ENCODE assay signal across 1 cellular context in genomic region chr17:39737331-39737760, GRCh38.
TF ChIP-seq lines count a peak whose summit lies in the region.

No MANE protein-coding gene starts in this region.

TF ChIP-seq in HepG2, 621 proteins besides CTCF, POLR2A, EP300 and RAD21 (continued from another document and continues in another):
- TF ChIP-seq ZNF878 (CRISPR knock-in tag; IDR thresholded peaks at IDR 0.05) (no peak), HOXA7 (CRISPR knock-in tag; IDR thresholded peaks at IDR 0.05) (no peak), MATR3 (CRISPR knock-in tag; IDR thresholded peaks at IDR 0.05) (no peak), KMT2A (CRISPR knock-in tag; IDR thresholded peaks at IDR 0.05) (no peak), ESRRA (CRISPR knock-in tag; IDR thresholded peaks at IDR 0.05; ENCODE audit: low read depth) (no peak; the same call in 1 of the 2 replicates), RFXANK (CRISPR knock-in tag; IDR thresholded peaks at IDR 0.05) (0 out of 2 replicates have a peak, but pooled peaks have one; percentile 14), ZHX1 (CRISPR knock-in tag; IDR thresholded peaks at IDR 0.05; ENCODE audit: low read depth) (no peak), POLR2AphosphoS5 (IDR thresholded peaks at IDR 0.05; ENCODE audit: low read depth, low read length) (no peak), RARA (CRISPR knock-in tag; IDR thresholded peaks at IDR 0.05) (no peak; the same call in 1 of the 2 replicates), ZBTB20 (CRISPR knock-in tag; IDR thresholded peaks at IDR 0.05; ENCODE audit: borderline replicate concordance, low read depth) (no peak), IKZF4 (CRISPR knock-in tag; IDR thresholded peaks at IDR 0.05; ENCODE audit: borderline replicate concordance, low read depth, not compliant biosample characterization) (no peak), ZNF556 (CRISPR knock-in tag; IDR thresholded peaks at IDR 0.05; ENCODE audit: borderline replicate concordance) (no peak), RBM39 (IDR thresholded peaks at IDR 0.05; ENCODE audit: low read depth, low read length, poor library complexity, severe bottlenecking) (no peak), ZNF674 (CRISPR knock-in tag; IDR thresholded peaks at IDR 0.05; ENCODE audit: low read depth) (no peak), SP140L (CRISPR knock-in tag; IDR thresholded peaks at IDR 0.05; ENCODE audit: borderline replicate concordance) (no peak), ZNF788 (CRISPR knock-in tag; IDR thresholded peaks at IDR 0.05; ENCODE audit: borderline replicate concordance) (no peak), CREM (IDR thresholded peaks at IDR 0.05) (no peak), CREM (CRISPR knock-in tag; IDR thresholded peaks at IDR 0.05) (no peak), KDM5B (CRISPR knock-in tag; IDR thresholded peaks at IDR 0.05; ENCODE audit: borderline replicate concordance) (peak; percentile 59; the same call in 1 of the 2 replicates), MZF1 (CRISPR knock-in tag; IDR thresholded peaks at IDR 0.05; ENCODE audit: borderline replicate concordance) (no peak), MEIS1 (CRISPR knock-in tag; IDR thresholded peaks at IDR 0.05; ENCODE audit: borderline replicate concordance) (no peak), DMAP1 (CRISPR knock-in tag; IDR thresholded peaks at IDR 0.05) (no peak), MAFG (CRISPR knock-in tag; IDR thresholded peaks at IDR 0.05) (no peak), ZNF17 (CRISPR knock-in tag; IDR thresholded peaks at IDR 0.05) (no peak), ZFP36L1 (CRISPR knock-in tag; IDR thresholded peaks at IDR 0.05) (no peak), ARNTL (CRISPR knock-in tag; IDR thresholded peaks at IDR 0.05) (no peak), MAF1 (CRISPR knock-in tag; IDR thresholded peaks at IDR 0.05; ENCODE audit: borderline replicate concordance) (no peak), KDM6A (CRISPR knock-in tag; IDR thresholded peaks at IDR 0.05; ENCODE audit: low read depth) (no peak), PHB2 (IDR thresholded peaks at IDR 0.05; ENCODE audit: partially characterized antibody) (no peak), MIER2 (CRISPR knock-in tag; IDR thresholded peaks at IDR 0.05) (no peak), ZNF781 (CRISPR knock-in tag; IDR thresholded peaks at IDR 0.05; ENCODE audit: borderline replicate concordance, not compliant biosample characterization) (no peak), ZBTB39 (CRISPR knock-in tag; IDR thresholded peaks at IDR 0.05) (no peak)
- TF ChIP-seq, protein P1, sequence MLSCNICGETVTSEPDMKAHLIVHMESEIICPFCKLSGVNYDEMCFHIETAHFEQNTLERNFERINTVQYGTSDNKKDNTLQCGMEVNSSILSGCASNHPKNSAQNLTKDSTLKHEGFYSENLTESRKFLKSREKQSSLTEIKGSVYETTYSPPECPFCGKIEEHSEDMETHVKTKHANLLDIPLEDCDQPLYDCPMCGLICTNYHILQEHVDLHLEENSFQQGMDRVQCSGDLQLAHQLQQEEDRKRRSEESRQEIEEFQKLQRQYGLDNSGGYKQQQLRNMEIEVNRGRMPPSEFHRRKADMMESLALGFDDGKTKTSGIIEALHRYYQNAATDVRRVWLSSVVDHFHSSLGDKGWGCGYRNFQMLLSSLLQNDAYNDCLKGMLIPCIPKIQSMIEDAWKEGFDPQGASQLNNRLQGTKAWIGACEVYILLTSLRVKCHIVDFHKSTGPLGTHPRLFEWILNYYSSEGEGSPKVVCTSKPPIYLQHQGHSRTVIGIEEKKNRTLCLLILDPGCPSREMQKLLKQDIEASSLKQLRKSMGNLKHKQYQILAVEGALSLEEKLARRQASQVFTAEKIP (CRISPR knock-in tag; IDR thresholded peaks at IDR 0.05; ENCODE audit: borderline replicate concordance): no peak
- TF ChIP-seq, protein P2, sequence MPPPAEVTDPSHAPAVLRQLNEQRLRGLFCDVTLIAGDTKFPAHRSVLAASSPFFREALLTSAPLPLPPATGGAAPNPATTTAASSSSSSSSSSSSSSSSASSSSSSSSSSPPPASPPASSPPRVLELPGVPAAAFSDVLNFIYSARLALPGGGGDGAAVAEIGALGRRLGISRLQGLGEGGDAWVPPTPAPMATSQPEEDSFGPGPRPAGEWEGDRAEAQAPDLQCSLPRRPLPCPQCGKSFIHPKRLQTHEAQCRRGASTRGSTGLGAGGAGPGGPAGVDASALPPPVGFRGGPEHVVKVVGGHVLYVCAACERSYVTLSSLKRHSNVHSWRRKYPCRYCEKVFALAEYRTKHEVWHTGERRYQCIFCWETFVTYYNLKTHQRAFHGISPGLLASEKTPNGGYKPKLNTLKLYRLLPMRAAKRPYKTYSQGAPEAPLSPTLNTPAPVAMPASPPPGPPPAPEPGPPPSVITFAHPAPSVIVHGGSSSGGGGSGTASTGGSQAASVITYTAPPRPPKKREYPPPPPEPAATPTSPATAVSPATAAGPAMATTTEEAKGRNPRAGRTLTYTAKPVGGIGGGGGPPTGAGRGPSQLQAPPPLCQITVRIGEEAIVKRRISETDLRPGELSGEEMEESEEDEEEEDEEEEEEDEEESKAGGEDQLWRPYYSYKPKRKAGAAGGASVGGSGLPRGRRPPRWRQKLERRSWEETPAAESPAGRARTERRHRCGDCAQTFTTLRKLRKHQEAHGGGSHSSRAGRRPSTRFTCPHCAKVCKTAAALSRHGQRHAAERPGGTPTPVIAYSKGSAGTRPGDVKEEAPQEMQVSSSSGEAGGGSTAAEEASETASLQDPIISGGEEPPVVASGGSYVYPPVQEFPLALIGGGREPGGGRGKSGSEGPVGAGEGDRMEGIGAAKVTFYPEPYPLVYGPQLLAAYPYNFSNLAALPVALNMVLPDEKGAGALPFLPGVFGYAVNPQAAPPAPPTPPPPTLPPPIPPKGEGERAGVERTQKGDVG (CRISPR knock-in tag; IDR thresholded peaks at IDR 0.05; ENCODE audit: borderline replicate concordance): no peak
- TF ChIP-seq, protein P3, sequence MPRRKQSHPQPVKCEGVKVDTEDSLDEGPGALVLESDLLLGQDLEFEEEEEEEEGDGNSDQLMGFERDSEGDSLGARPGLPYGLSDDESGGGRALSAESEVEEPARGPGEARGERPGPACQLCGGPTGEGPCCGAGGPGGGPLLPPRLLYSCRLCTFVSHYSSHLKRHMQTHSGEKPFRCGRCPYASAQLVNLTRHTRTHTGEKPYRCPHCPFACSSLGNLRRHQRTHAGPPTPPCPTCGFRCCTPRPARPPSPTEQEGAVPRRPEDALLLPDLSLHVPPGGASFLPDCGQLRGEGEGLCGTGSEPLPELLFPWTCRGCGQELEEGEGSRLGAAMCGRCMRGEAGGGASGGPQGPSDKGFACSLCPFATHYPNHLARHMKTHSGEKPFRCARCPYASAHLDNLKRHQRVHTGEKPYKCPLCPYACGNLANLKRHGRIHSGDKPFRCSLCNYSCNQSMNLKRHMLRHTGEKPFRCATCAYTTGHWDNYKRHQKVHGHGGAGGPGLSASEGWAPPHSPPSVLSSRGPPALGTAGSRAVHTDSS (CRISPR knock-in tag; conservative IDR thresholded peaks at IDR 0.05): no peak
- TF ChIP-seq, protein P4, sequence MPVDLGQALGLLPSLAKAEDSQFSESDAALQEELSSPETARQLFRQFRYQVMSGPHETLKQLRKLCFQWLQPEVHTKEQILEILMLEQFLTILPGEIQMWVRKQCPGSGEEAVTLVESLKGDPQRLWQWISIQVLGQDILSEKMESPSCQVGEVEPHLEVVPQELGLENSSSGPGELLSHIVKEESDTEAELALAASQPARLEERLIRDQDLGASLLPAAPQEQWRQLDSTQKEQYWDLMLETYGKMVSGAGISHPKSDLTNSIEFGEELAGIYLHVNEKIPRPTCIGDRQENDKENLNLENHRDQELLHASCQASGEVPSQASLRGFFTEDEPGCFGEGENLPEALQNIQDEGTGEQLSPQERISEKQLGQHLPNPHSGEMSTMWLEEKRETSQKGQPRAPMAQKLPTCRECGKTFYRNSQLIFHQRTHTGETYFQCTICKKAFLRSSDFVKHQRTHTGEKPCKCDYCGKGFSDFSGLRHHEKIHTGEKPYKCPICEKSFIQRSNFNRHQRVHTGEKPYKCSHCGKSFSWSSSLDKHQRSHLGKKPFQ (CRISPR knock-in tag; IDR thresholded peaks at IDR 0.05; ENCODE audit: insufficient replicate concordance): no peak
- TF ChIP-seq, protein P5, sequence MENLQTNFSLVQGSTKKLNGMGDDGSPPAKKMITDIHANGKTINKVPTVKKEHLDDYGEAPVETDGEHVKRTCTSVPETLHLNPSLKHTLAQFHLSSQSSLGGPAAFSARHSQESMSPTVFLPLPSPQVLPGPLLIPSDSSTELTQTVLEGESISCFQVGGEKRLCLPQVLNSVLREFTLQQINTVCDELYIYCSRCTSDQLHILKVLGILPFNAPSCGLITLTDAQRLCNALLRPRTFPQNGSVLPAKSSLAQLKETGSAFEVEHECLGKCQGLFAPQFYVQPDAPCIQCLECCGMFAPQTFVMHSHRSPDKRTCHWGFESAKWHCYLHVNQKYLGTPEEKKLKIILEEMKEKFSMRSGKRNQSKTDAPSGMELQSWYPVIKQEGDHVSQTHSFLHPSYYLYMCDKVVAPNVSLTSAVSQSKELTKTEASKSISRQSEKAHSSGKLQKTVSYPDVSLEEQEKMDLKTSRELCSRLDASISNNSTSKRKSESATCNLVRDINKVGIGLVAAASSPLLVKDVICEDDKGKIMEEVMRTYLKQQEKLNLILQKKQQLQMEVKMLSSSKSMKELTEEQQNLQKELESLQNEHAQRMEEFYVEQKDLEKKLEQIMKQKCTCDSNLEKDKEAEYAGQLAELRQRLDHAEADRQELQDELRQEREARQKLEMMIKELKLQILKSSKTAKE (CRISPR knock-in tag; IDR thresholded peaks at IDR 0.05; ENCODE audit: borderline replicate concordance): no peak; the same call in 1 of the 2 replicates
- TF ChIP-seq, protein P6, sequence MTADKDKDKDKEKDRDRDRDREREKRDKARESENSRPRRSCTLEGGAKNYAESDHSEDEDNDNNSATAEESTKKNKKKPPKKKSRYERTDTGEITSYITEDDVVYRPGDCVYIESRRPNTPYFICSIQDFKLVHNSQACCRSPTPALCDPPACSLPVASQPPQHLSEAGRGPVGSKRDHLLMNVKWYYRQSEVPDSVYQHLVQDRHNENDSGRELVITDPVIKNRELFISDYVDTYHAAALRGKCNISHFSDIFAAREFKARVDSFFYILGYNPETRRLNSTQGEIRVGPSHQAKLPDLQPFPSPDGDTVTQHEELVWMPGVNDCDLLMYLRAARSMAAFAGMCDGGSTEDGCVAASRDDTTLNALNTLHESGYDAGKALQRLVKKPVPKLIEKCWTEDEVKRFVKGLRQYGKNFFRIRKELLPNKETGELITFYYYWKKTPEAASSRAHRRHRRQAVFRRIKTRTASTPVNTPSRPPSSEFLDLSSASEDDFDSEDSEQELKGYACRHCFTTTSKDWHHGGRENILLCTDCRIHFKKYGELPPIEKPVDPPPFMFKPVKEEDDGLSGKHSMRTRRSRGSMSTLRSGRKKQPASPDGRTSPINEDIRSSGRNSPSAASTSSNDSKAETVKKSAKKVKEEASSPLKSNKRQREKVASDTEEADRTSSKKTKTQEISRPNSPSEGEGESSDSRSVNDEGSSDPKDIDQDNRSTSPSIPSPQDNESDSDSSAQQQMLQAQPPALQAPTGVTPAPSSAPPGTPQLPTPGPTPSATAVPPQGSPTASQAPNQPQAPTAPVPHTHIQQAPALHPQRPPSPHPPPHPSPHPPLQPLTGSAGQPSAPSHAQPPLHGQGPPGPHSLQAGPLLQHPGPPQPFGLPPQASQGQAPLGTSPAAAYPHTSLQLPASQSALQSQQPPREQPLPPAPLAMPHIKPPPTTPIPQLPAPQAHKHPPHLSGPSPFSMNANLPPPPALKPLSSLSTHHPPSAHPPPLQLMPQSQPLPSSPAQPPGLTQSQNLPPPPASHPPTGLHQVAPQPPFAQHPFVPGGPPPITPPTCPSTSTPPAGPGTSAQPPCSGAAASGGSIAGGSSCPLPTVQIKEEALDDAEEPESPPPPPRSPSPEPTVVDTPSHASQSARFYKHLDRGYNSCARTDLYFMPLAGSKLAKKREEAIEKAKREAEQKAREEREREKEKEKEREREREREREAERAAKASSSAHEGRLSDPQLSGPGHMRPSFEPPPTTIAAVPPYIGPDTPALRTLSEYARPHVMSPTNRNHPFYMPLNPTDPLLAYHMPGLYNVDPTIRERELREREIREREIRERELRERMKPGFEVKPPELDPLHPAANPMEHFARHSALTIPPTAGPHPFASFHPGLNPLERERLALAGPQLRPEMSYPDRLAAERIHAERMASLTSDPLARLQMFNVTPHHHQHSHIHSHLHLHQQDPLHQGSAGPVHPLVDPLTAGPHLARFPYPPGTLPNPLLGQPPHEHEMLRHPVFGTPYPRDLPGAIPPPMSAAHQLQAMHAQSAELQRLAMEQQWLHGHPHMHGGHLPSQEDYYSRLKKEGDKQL (CRISPR knock-in tag; IDR thresholded peaks at IDR 0.05; ENCODE audit: low read depth): no peak
